7 cellular contexts compared by ENCODE assay signal in genomic region chr17:81519284-81520020, GRCh38. TPM values are rescaled to one million over a fixed set of nuclear protein-coding genes. Genes with fewer than 3 reads are reported as not detected.
DNase-seq lines count a peak whose midpoint lies in the region; TF ChIP-seq lines count a peak whose summit lies in the region.

No MANE protein-coding gene starts in this region.

- POLR2A ChIA-PET in PC-9 (lab: Charles Lee; ENCODE audit: unreplicated experiment): interaction anchor here (0.6 to 1.2 kb wide), 6 partner anchors 8 to 206 kb away, joined by 3 to 7 read pairs (median 4); partner anchors contain the start of gene FSCN2

- no peak overlapping the region for H2AFZ ChIP-seq in PC-9

- no peaks in the 10 kb centered on the region for H3K9me3 ChIP-seq in PC-9 (ENCODE audit: insufficient read depth, low read depth)
- H3K9me3 ChIP-seq in iPS-15b (ENCODE audit: control insufficient read depth, insufficient read depth, low read length): no peaks in the 10 kb centered on the region
- H3K9me3 ChIP-seq in HAP-1: no peaks in the 10 kb centered on the region

- H3K27ac ChIP-seq in PC-9: peak overlapping the region; percentile 45

- CTCF ChIA-PET in PC-9 (lab: Charles Lee): interaction anchor here (0.9 kb wide), 1 partner anchor 19 kb away, joined by 4 read pairs; no protein-coding TSS in a partner anchor

- intact Hi-C loops in PC-9 (cut with micrococcal nuclease; ENCODE audit: unreplicated experiment): loop anchor here (2.0 kb wide), 2 partner anchors 33 to 57 kb away; partner anchors contain the start of gene FAAP100

- no TSS peak for BruUV-seq in PC-9 (replicated peaks; lab: Mats Ljungman, UMichigan)

- peaks cover 25% of the 10 kb centered on the region for H3K4me1 ChIP-seq in PC-9 (replicated peaks; ENCODE audit: insufficient read depth)
- peaks cover 14% of the 10 kb centered on the region for H3K4me1 ChIP-seq in iPS-15b (ENCODE audit: control insufficient read depth, insufficient read depth, low read length)
- H3K4me1 ChIP-seq in HAP-1: no peaks in the 10 kb centered on the region; the same call in 1 of the 2 replicates

- in situ Hi-C loops in HAP-1 (cut with MboI; ENCODE audit: low sequenced_read_pairs): no loop called here

- H3F3A ChIP-seq in PC-9 (ENCODE audit: insufficient read depth, low read depth): peaks cover 19% of the 10 kb centered on the region

- peak; percentile 38 for TF ChIP-seq POLR2A in GM19099 (IDR thresholded peaks at IDR 0.05; ENCODE audit: extremely low read depth, insufficient read length, low read depth)

- peak overlapping the region; percentile 60 for H3K9ac ChIP-seq in iPS-15b (ENCODE audit: low read depth, low read length)

- TF ChIP-seq CTCF in PC-9 (conservative IDR thresholded peaks at IDR 0.05): peak; percentile 64

- H3K4me3 ChIP-seq in PC-9 (peak overlapping the region; percentile 65), iPS-15b (ENCODE audit: low read depth, low read length) (peak overlapping the region; percentile 50), HAP-1 (no peak overlapping the region)

- H3K27me3 ChIP-seq in PC-9 (ENCODE audit: insufficient read depth, low read depth) (no peaks in the 10 kb centered on the region), iPS-15b (ENCODE audit: control insufficient read depth, insufficient read depth, low read length) (peaks cover 4% of the 10 kb centered on the region), HAP-1 (ENCODE audit: low read depth) (no peaks in the 10 kb centered on the region)

- peaks cover 18% of the 10 kb centered on the region for H3K79me2 ChIP-seq in PC-9 (ENCODE audit: low read depth)

- no peaks in the 10 kb centered on the region for H3K9me2 ChIP-seq in PC-9 (ENCODE audit: insufficient read depth)

- DNase-seq in PC-9 (peak; percentile 66 to 96), OCI-M2 (lab: John Stamatoyannopoulos, UW; ENCODE audit: unreplicated experiment) (no peak), HAP-1 (ENCODE audit: low spot score in 2 of 2) (no peak)
- peak; percentile 24 for DNase-seq in activated naive CD8-positive, alpha-beta T cell treated with anti-CD3 and anti-CD28 coated beads, Interleukin-2, amount 50 U/mL, for 16 hours (ENCODE audit: low read depth, low spot score)
- DNase-seq in stimulated activated CD4-positive, alpha-beta T cell treated with anti-CD3 and anti-CD28 coated beads, Interleukin-1b, Interleukin-23, amount 100 ng/mL, for 48 hours: peak; percentile 62

- peak overlapping the region; percentile 80 for H3K4me2 ChIP-seq in PC-9

- H4K20me1 ChIP-seq in PC-9 (ENCODE audit: insufficient read depth): no peaks in the 10 kb centered on the region

- H3K36me3 ChIP-seq in PC-9 (ENCODE audit: low read depth) (no peaks in the 10 kb centered on the region), iPS-15b (ENCODE audit: control insufficient read depth, insufficient read depth, low read length) (no peaks in the 10 kb centered on the region), HAP-1 (replicated peaks) (no peaks in the 10 kb centered on the region)

RNA-seq across cellular contexts. Expression of gene ACTG1, which starts 6.9 kb away (rescaled TPM):
- 3,629 and 4,502 TPM in 2 replicates for total RNA-seq in PC-9 (2021)

RNA-seq across cellular contexts. Expression of gene FSCN2, which starts 8.7 kb away (rescaled TPM):
- total RNA-seq in PC-9 (2021): 4.3 and 11.5 TPM in 2 replicates

RNA-seq across cellular contexts. Expression of gene FAAP100, which starts 32.7 kb away (rescaled TPM):
- 34.0 and 43.8 TPM in 2 replicates for total RNA-seq in PC-9 (2021)

Comparison
In these comparisons a context has a peak if more than half of its experiments do, and no peak if none do; other contexts are left out.
1. DNase-seq: peak in PC-9 (2 of 2), activated naive CD8-positive, alpha-beta T cell treated with anti-CD3 and anti-CD28 coated beads, Interleukin-2, amount 50 U/mL, for 16 hours (single experiment) and stimulated activated CD4-positive, alpha-beta T cell treated with anti-CD3 and anti-CD28 coated beads, Interleukin-1b, Interleukin-23, amount 100 ng/mL, for 48 hours (single experiment); none in OCI-M2 (single experiment) and HAP-1 (0 of 2).